In the genomic region with DNA sequence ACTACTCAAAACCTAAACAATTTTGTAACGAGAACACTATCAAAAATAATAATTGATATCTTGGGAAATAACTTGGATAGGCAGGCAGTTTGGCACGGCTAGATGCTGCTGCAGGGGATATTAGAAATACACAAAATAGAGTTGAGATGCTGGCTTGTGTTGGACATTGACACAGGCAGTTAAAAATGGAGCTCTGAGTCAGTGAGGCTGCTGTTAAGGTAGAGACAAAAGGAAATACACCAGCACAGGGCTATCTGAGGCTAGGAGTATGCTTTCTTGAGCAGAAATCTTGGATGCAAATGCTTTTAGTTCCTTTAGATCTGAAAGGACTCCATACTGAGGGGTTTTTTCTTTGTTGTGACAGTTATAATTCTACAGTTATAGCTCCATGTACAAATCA, we compare ENCODE assay signal across 20 cellular contexts. TPM values are rescaled to one million over a fixed set of nuclear protein-coding genes. Genes with fewer than 3 reads are reported as not detected.
A peak's percentile ranks its signal among the peaks of the same experiment; 100 is the strongest.
DNase-seq lines count a peak whose midpoint lies in the region; ATAC-seq and TF ChIP-seq lines count a peak whose summit lies in the region.
"Had no signal": no experiment of that assay in that cellular context is flagged by ENCODE, and none has a peak within 500 bp of the region (broad histone marks: within the 10 kb centered on the region; RNA-seq: fewer than 3 reads in every experiment).

No MANE protein-coding gene starts in this region.

- intact Hi-C loops in left ventricle myocardium superior (cut with micrococcal nuclease) (no loop called here), natural killer cell (cut with micrococcal nuclease) (loop anchor here (5.0 to 10.0 kb wide), 2 partner anchors 67 to 776 kb away; a partner anchor contains a TSS)

- POLR2A ChIA-PET in activated CD4-positive, alpha-beta T cell treated with anti-CD3 and anti-CD28 coated beads, Interleukin-2, amount 10 ng/mL, durations not matched to agents 7 days and 5 days (lab: Charles Lee), result no interaction called here

- no peak overlapping the region for H3K27ac ChIP-seq in right atrium auricular region
- H3K27ac ChIP-seq: C4-2B had no signal

- H3K36me3 ChIP-seq in right atrium auricular region, result peaks cover 22% of the 10 kb centered on the region

- H3K27me3 ChIP-seq in right atrium auricular region, result no peaks in the 10 kb centered on the region

- H3K27ac Mint-ChIP-seq in activated T-helper 17 cell treated with anti-CD3 and anti-CD28 coated beads, Interleukin-2, amount 50 U/mL, for 72 hours, result peak overlapping the region; percentile 4
- H3K27ac Mint-ChIP-seq in natural killer cell, result peak overlapping the region; percentile 73 to 87
- no peak overlapping the region for H3K27ac Mint-ChIP-seq in activated CD4-positive, alpha-beta T cell treated with anti-CD3 and anti-CD28 coated beads, Interleukin-2, amount 10 ng/mL, durations not matched to agents 7 days and 5 days

- peaks cover 32% of the 10 kb centered on the region for H3K4me1 Mint-ChIP-seq in activated T-helper 17 cell treated with anti-CD3 and anti-CD28 coated beads, Interleukin-2, amount 50 U/mL, for 72 hours
- H3K4me1 Mint-ChIP-seq in natural killer cell, result peaks cover 59 to 66% of the 10 kb centered on the region in 2 donors
- H3K4me1 Mint-ChIP-seq in activated CD4-positive, alpha-beta T cell treated with anti-CD3 and anti-CD28 coated beads, Interleukin-2, amount 10 ng/mL, durations not matched to agents 7 days and 5 days, result peaks cover 31% of the 10 kb centered on the region

- H3K9me3 Mint-ChIP-seq in activated T-helper 17 cell treated with anti-CD3 and anti-CD28 coated beads, Interleukin-2, amount 50 U/mL, for 72 hours, result no peaks in the 10 kb centered on the region
- H3K9me3 Mint-ChIP-seq in natural killer cell, result peaks cover 2 to 4% of the 10 kb centered on the region in 2 donors
- H3K9me3 Mint-ChIP-seq in activated CD4-positive, alpha-beta T cell treated with anti-CD3 and anti-CD28 coated beads, Interleukin-2, amount 10 ng/mL, durations not matched to agents 7 days and 5 days, result peaks cover 9% of the 10 kb centered on the region

- CTCF ChIA-PET in activated CD4-positive, alpha-beta T cell treated with anti-CD3 and anti-CD28 coated beads, Interleukin-2, amount 10 ng/mL, durations not matched to agents 7 days and 5 days (lab: Charles Lee), result interaction anchor here (0.6 to 1.8 kb wide), 3 partner anchors 29 to 208 kb away, joined by 3 to 4 read pairs (median 3); no protein-coding TSS in a partner anchor

- ATAC-seq in left ventricle myocardium superior (peak; percentile 85), natural killer cell (no peak)
- no peak for ATAC-seq in activated T-helper 17 cell treated with anti-CD3 and anti-CD28 coated beads, Interleukin-2, amount 50 U/mL, for 72 hours (replicated peaks)
- no peak for ATAC-seq in stimulated activated naive CD8-positive, alpha-beta T cell treated with anti-CD3 and anti-CD28 coated beads, Interleukin-15, Interleukin-2, amounts not matched to agents 100 U/mL and 50 U/mL, for 24 hours
- ATAC-seq: GM12878, PC-3 had no signal

- H3K27me3 Mint-ChIP-seq in activated T-helper 17 cell treated with anti-CD3 and anti-CD28 coated beads, Interleukin-2, amount 50 U/mL, for 72 hours, result no peaks in the 10 kb centered on the region
- no peaks in the 10 kb centered on the region for H3K27me3 Mint-ChIP-seq in natural killer cell (ENCODE audit: low read depth in 2 of 2)
- H3K27me3 Mint-ChIP-seq in activated CD4-positive, alpha-beta T cell treated with anti-CD3 and anti-CD28 coated beads, Interleukin-2, amount 10 ng/mL, durations not matched to agents 7 days and 5 days, result no peaks in the 10 kb centered on the region

- DNase-seq in left ventricle myocardium superior (no peak), right atrium auricular region (ENCODE audit: low spot score) (no peak), natural killer cell (no peak), NCI-H526 treated with DMSO at 0.1 percent for 48 hours (lab: John Stamatoyannopoulos, UW) (no peak)
- no peak for DNase-seq in activated CD4-positive, alpha-beta T cell treated with anti-CD3 and anti-CD28 coated beads, Interleukin-2, amount 10 ng/mL, durations not matched to agents 7 days and 5 days
- DNase-seq in stimulated activated naive CD8-positive, alpha-beta T cell treated with anti-CD3 and anti-CD28 coated beads, Interleukin-15, Interleukin-2, amounts not matched to agents 100 U/mL and 50 U/mL, for 24 hours, result no peak
- DNase-seq: ACHN, COR-L47, MM.1S, NCI-H1092, NCI-H1436 treated with DMSO at 0.1 percent for 48 hours, NCI-H2029, NCI-H345, NCI-H524 treated with DMSO at 0.1 percent for 48 hours, PC-3, RPMI8226, SIG-M5 had no signal

- peak overlapping the region; percentile 11 for H3K4me3 Mint-ChIP-seq in activated T-helper 17 cell treated with anti-CD3 and anti-CD28 coated beads, Interleukin-2, amount 50 U/mL, for 72 hours
- peak overlapping the region; percentile 51 for H3K4me3 Mint-ChIP-seq in natural killer cell
- H3K4me3 Mint-ChIP-seq in activated CD4-positive, alpha-beta T cell treated with anti-CD3 and anti-CD28 coated beads, Interleukin-2, amount 10 ng/mL, durations not matched to agents 7 days and 5 days, result no peak overlapping the region

- H3K4me1 ChIP-seq in right atrium auricular region, result no peaks in the 10 kb centered on the region

- TF ChIP-seq CTCF in right atrium auricular region (IDR thresholded peaks at IDR 0.05) (no peak), natural killer cell (IDR thresholded peaks at IDR 0.05) (no peak)

- H3K4me3 ChIP-seq in right atrium auricular region, result no peak overlapping the region
- H3K4me3 ChIP-seq: GM12878 had no signal

- H3K9me3 ChIP-seq in right atrium auricular region, result no peaks in the 10 kb centered on the region

- peaks cover 85% of the 10 kb centered on the region for H3K36me3 Mint-ChIP-seq in activated T-helper 17 cell treated with anti-CD3 and anti-CD28 coated beads, Interleukin-2, amount 50 U/mL, for 72 hours (ENCODE audit: low read depth)
- peaks cover 16% of the 10 kb centered on the region for H3K36me3 Mint-ChIP-seq in natural killer cell
- peaks cover 62% of the 10 kb centered on the region for H3K36me3 Mint-ChIP-seq in activated CD4-positive, alpha-beta T cell treated with anti-CD3 and anti-CD28 coated beads, Interleukin-2, amount 10 ng/mL, durations not matched to agents 7 days and 5 days (ENCODE audit: low read depth)

RNA-seq across cellular contexts. Expression of a gene that starts 16.6 kb away (rescaled TPM):
- 34.7 TPM for total RNA-seq in left ventricle myocardium superior
- 10 to 100 TPM; 18.2 to 21.3 TPM for total RNA-seq in right atrium auricular region
- 10 to 100 TPM; 80.3 to 92.3 TPM for total RNA-seq in activated T-helper 17 cell treated with anti-CD3 and anti-CD28 coated beads, Interleukin-2, amount 50 U/mL, for 72 hours
- total RNA-seq in natural killer cell, result 100 to 1,000 TPM; 219 to 296 (median 272) TPM
- total RNA-seq in activated CD4-positive, alpha-beta T cell treated with anti-CD3 and anti-CD28 coated beads, Interleukin-2, amount 10 ng/mL, durations not matched to agents 7 days and 5 days, result 10 to 100 TPM; 78.4 to 87.9 TPM
